Comparison of ENCODE assay signal across 8 cellular contexts in the genomic region with DNA sequence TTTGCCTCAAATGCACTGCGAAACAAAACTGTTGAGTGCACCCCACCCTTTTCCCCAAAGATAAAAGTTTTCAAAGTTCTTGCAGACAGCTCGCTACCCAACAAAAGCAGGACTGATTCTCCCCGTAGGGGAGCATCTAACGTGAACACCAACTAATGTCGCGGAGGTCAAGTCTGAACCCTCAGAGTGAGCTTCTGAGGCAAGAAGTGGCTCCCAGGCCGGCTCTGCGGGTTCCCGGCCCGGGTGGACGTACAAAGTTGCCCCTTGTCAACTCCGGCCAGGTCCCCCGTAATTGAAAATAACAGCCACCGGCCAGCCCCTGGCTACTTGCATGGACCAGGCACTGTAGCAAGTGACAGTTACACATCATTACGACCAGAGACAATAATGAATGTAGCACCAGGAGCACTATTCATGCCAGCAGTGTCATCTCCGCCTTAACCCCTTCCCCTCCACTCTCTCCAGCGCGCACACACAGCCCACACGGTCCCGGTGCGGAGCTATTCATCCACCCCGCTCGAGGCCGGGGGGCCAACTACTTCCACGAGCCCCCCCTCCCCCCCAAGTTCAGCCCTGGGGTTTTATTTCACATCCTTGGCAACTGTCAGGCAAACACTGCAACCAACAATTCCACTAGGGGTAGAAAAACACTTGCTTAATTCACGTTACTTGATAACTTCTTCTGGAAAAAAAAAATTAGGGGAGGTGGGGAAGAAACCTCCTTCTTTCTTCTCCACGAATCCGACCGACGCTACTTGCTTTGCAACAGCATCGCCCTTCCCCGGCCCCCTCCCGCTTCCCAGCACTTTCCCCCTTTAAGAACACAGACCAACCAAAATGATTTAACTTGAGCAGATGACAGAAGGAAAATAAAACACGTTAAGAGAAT. TPM values are rescaled to one million over a fixed set of nuclear protein-coding genes. Genes with fewer than 3 reads are reported as not detected.
DNase-seq lines count a peak whose midpoint lies in the region; ATAC-seq and TF ChIP-seq lines count a peak whose summit lies in the region.

No MANE protein-coding gene starts in this region.

- no peaks in the 10 kb centered on the region for H3K9me3 Mint-ChIP-seq in activated CD4-positive, alpha-beta T cell treated with anti-CD3 and anti-CD28 coated beads, Interleukin-2, amount 10 ng/mL, durations not matched to agents 7 days and 5 days
- no peaks in the 10 kb centered on the region for H3K9me3 Mint-ChIP-seq in memory B cell

- peak overlapping the region; percentile 65 to 91 (median 80) for H3K4me3 ChIP-seq in dorsolateral prefrontal cortex

- peak overlapping the region; percentile 97 for H3K4me3 Mint-ChIP-seq in activated CD4-positive, alpha-beta T cell treated with anti-CD3 and anti-CD28 coated beads, Interleukin-2, amount 10 ng/mL, durations not matched to agents 7 days and 5 days
- peak overlapping the region; percentile 89 for H3K4me3 Mint-ChIP-seq in memory B cell

- no peaks in the 10 kb centered on the region for H3K27me3 Mint-ChIP-seq in activated CD4-positive, alpha-beta T cell treated with anti-CD3 and anti-CD28 coated beads, Interleukin-2, amount 10 ng/mL, durations not matched to agents 7 days and 5 days
- no peaks in the 10 kb centered on the region for H3K27me3 Mint-ChIP-seq in memory B cell

- H3K27ac ChIP-seq in dorsolateral prefrontal cortex, result peak overlapping the region in 55 of 59 donors; percentile 4 to 94 (median 87)

- H3K27ac Mint-ChIP-seq in activated CD4-positive, alpha-beta T cell treated with anti-CD3 and anti-CD28 coated beads, Interleukin-2, amount 10 ng/mL, durations not matched to agents 7 days and 5 days, result peak overlapping the region; percentile 100
- H3K27ac Mint-ChIP-seq in memory B cell, result no peak overlapping the region

- no peak for TF ChIP-seq CTCF in dorsolateral prefrontal cortex (IDR thresholded peaks at IDR 0.05 in 54 of 56, conservative IDR thresholded peaks at IDR 0.05 in 2 of 56; ENCODE audit: low read depth in 1 of 56, partially characterized antibody in 56 of 56)

- POLR2A ChIA-PET in activated CD4-positive, alpha-beta T cell treated with anti-CD3 and anti-CD28 coated beads, Interleukin-2, amount 10 ng/mL, durations not matched to agents 7 days and 5 days (lab: Charles Lee), result interaction anchor here (0.7 kb wide), 2 partner anchors 19 to 173 kb away, joined by 3 to 4 read pairs; no protein-coding TSS in a partner anchor

- ATAC-seq in memory B cell (ENCODE audit: low read depth) (no peak), GM18858 (IDR thresholded peaks at IDR 0.05; ENCODE audit: unreplicated experiment) (no peak), HG02678 (IDR thresholded peaks at IDR 0.05; ENCODE audit: unreplicated experiment) (no peak)

- intact Hi-C loops in dorsolateral prefrontal cortex (cut with DNase I), result loop anchor here (5.0 to 10.0 kb wide), 4 partner anchors 152 to 442 kb away; no protein-coding TSS in a partner anchor

- CTCF ChIA-PET in activated CD4-positive, alpha-beta T cell treated with anti-CD3 and anti-CD28 coated beads, Interleukin-2, amount 10 ng/mL, durations not matched to agents 7 days and 5 days (lab: Charles Lee), result interaction anchor here (0.6 to 1.9 kb wide), 6 partner anchors 10 to 900 kb away, joined by 3 to 4 read pairs (median 3); no protein-coding TSS in a partner anchor

- peaks cover 41% of the 10 kb centered on the region for H3K4me1 Mint-ChIP-seq in activated CD4-positive, alpha-beta T cell treated with anti-CD3 and anti-CD28 coated beads, Interleukin-2, amount 10 ng/mL, durations not matched to agents 7 days and 5 days
- peaks cover 29% of the 10 kb centered on the region for H3K4me1 Mint-ChIP-seq in memory B cell

- peaks cover 21% of the 10 kb centered on the region for H3K36me3 Mint-ChIP-seq in activated CD4-positive, alpha-beta T cell treated with anti-CD3 and anti-CD28 coated beads, Interleukin-2, amount 10 ng/mL, durations not matched to agents 7 days and 5 days (ENCODE audit: low read depth)
- H3K36me3 Mint-ChIP-seq in memory B cell, result no peaks in the 10 kb centered on the region

- no peaks in the 10 kb centered on the region for H3K27me3 ChIP-seq in dorsolateral prefrontal cortex

- peak; percentile 35 for DNase-seq in Ammon's horn (ENCODE audit: low spot score)
- peak; percentile 29 for DNase-seq in HuH-7.5 (ENCODE audit: low spot score)
- peak; percentile 41 for DNase-seq in activated CD4-positive, alpha-beta T cell treated with anti-CD3 and anti-CD28 coated beads, Interleukin-2, amount 10 ng/mL, durations not matched to agents 7 days and 5 days
- peak in 6 of 10 donors; percentile 16 to 51 (median 30) for DNase-seq in dorsolateral prefrontal cortex
- DNase-seq in memory B cell (ENCODE audit: low spot score in 2 of 2), result peak; percentile 25 to 47
- DNase-seq in stimulated activated naive CD4-positive, alpha-beta T cell treated with Interleukin-2 at 50 U/mL for 16 hours (lab: John Stamatoyannopoulos, UW), result peak; percentile 52

RNA-seq across cellular contexts. Expression of gene KLF12, which starts 1.2 kb away (rescaled TPM):
- 10 to 100 TPM; 33.6 to 44.3 TPM for total RNA-seq in activated CD4-positive, alpha-beta T cell treated with anti-CD3 and anti-CD28 coated beads, Interleukin-2, amount 10 ng/mL, durations not matched to agents 7 days and 5 days
- 10 to 100 TPM; 15.9 to 57.5 (median 36.6) TPM for total RNA-seq in dorsolateral prefrontal cortex
